ENCODE assay signal across 9 cellular contexts in the genomic region with DNA sequence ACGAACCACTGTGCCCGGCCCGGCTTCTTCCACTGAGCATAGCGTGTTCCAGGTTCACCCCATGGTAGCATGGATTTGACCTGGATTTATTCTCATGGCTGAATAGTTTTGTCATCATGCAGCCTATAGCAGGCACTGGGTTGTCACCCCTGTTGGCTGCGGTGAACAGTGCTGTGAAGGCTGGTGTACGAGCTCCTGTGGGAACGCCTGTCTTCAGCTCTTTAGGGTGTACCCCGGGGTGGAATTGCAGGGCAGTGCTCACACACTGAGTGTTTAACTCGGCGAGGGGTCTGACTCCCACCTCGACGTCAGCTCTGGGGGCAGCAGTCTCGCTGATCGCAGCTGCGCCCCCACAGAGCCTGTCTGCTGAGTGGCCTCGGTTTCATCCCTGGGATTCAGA.
"Had no signal": no experiment of that assay in that cellular context is flagged by ENCODE, and none has a peak within 500 bp of the region (broad histone marks: within the 10 kb centered on the region; RNA-seq: fewer than 3 reads in every experiment).

No MANE protein-coding gene starts in this region.

- H3K9me3 ChIP-seq: HAP-1 had no signal

- H2AFZ ChIP-seq: GM23248, GM23338 had no signal

- H3K4me1 ChIP-seq: HAP-1 had no signal

- H3K9ac ChIP-seq: GM23248 had no signal

- ATAC-seq: GM23338, HCT116 had no signal

- DNase-seq: GM23248, GOT3, H7, H9, HCEC 1CT, HFFc6 had no signal

- H3K27ac ChIP-seq: GM23248 had no signal

- H3K4me2 ChIP-seq: GM23338 had no signal

- H3K4me3 ChIP-seq: GM23248, GM23338, HAP-1 had no signal
